In genomic region chr14:41607119-41607785, GRCh38 we compare ENCODE assay signal across 7 cellular contexts. TPM values are rescaled to one million over a fixed set of nuclear protein-coding genes. Genes with fewer than 3 reads are reported as not detected.
DNase-seq lines count a peak whose midpoint lies in the region; ATAC-seq and TF ChIP-seq lines count a peak whose summit lies in the region.

No MANE protein-coding gene starts in this region.

- TF ChIP-seq CTCF in endodermal cell (conservative IDR thresholded peaks at IDR 0.05) (peak; percentile 2), neural crest cell (conservative IDR thresholded peaks at IDR 0.05) (no peak)

- ATAC-seq in HG03354 (IDR thresholded peaks at IDR 0.05; ENCODE audit: poor library complexity, severe bottlenecking, unreplicated experiment) = peak; percentile 20
- ATAC-seq in GM21619 (IDR thresholded peaks at IDR 0.05; ENCODE audit: unreplicated experiment) = no peak

- H3K36me3 ChIP-seq in endodermal cell (ENCODE audit: control insufficient read depth, insufficient read depth, low read length) = no peaks in the 10 kb centered on the region

- no peaks in the 10 kb centered on the region for H3K9me3 ChIP-seq in endodermal cell (ENCODE audit: control insufficient read depth, low read length)

- no peaks in the 10 kb centered on the region for H3K9me3 Mint-ChIP-seq in endodermal cell
- H3K9me3 Mint-ChIP-seq in neural crest cell = no peaks in the 10 kb centered on the region

- H3K27ac Mint-ChIP-seq in endodermal cell (no peak overlapping the region), neural crest cell (ENCODE audit: unreplicated experiment) (no peak overlapping the region)

- WGBS in endodermal cell (ENCODE audit: insufficient coverage in 1 of 2, insufficient read length in 1 of 2), 2 experiments = 0 to 1% methylated on average over 17 to 28 of the region's 29 CpGs

- H3K36me3 Mint-ChIP-seq in endodermal cell (ENCODE audit: low read depth) (no peaks in the 10 kb centered on the region), neural crest cell (ENCODE audit: low read depth) (no peaks in the 10 kb centered on the region)

- H3K27ac ChIP-seq in endodermal cell (ENCODE audit: low read depth, low read length) = no peak overlapping the region

- peaks cover 44% of the 10 kb centered on the region for H3K27me3 Mint-ChIP-seq in endodermal cell (ENCODE audit: insufficient read depth)
- peaks cover 77% of the 10 kb centered on the region for H3K27me3 Mint-ChIP-seq in neural crest cell (ENCODE audit: low read depth)

- H3K27me3 ChIP-seq in endodermal cell (ENCODE audit: control insufficient read depth, insufficient read depth, low read length, poor library complexity, severe bottlenecking) = peaks cover 57% of the 10 kb centered on the region

- no peaks in the 10 kb centered on the region for H3K4me1 ChIP-seq in endodermal cell (ENCODE audit: control insufficient read depth, insufficient read depth, low read length)

- peaks cover 33% of the 10 kb centered on the region for H3K4me1 Mint-ChIP-seq in endodermal cell
- H3K4me1 Mint-ChIP-seq in neural crest cell = peaks cover 67% of the 10 kb centered on the region

- H3K4me3 Mint-ChIP-seq in endodermal cell (peak overlapping the region; percentile 86), neural crest cell (peak overlapping the region; percentile 91)

- peak; percentile 82 for DNase-seq in NCI-H748 (lab: John Stamatoyannopoulos, UW; ENCODE audit: unreplicated experiment)
- DNase-seq in endodermal cell = peak; percentile 68
- DNase-seq in neural crest cell (ENCODE audit: low read depth, low spot score) = no peak
- no peak for DNase-seq in iPS-NIHi11 (ENCODE audit: low spot score)
- DNase-seq in activated CD4-positive, alpha-beta T cell treated with anti-CD3 and anti-CD28 coated beads for 4 hours = no peak

- peak overlapping the region; percentile 97 for H3K4me3 ChIP-seq in endodermal cell (ENCODE audit: low read length)

- no peak overlapping the region for H3K9ac ChIP-seq in endodermal cell (ENCODE audit: extremely low read depth, low read length, poor library complexity, severe bottlenecking)

RNA-seq across cellular contexts. Expression of gene LRFN5, which starts 0.6 kb away (rescaled TPM):
- total RNA-seq in endodermal cell (1 to 10 TPM; 1.4 to 3.2 TPM), neural crest cell (1.3 and 1.5 TPM in 2 replicates)
- 2.7 TPM for polyA plus RNA-seq in endodermal cell (2013, experiment 1 of 2)
- 2.5 TPM for polyA plus RNA-seq in endodermal cell (2013, experiment 2 of 2)

Comparison
In these comparisons a context has a peak if more than half of its experiments do, and no peak if none do; other contexts are left out.
1. DNase-seq: peak in NCI-H748 (single experiment) and endodermal cell (single experiment); none in neural crest cell (single experiment), iPS-NIHi11 (single experiment) and activated CD4-positive, alpha-beta T cell treated with anti-CD3 and anti-CD28 coated beads for 4 hours (0 of 2).